8 cellular contexts compared by ENCODE assay signal in the genomic region with DNA sequence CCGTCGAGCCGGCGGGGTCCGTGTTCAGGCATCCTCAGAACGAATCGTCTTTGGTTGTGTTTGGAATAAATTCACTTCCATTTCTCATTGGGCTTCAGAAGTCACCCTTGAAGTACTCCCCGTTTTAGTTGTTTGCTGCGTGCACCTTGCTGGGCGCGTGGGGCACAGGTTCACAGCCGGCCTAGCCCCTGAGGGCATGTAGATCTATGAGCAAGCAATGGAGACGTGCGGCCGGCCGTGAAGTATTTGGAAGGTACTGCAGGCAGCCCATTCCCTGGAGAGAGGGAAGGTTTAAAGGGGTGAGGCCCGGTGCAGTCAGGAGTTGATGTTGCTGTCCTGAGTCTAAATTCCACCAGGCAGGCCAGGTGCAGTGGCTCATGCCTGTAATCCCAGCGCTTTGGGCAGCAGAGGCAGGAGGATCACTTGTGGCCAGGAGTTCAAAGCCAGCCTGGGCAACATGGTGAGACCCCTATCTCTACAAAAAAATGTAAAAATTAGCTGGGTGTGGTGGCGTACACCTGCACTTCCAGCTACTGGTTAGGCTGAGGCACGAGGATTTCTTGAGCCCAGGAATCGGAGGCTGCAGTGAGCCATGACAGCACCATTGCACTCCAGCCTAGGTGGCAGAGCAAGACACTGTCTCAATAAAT. TPM values are rescaled to one million over a fixed set of nuclear protein-coding genes. Genes with fewer than 3 reads are reported as not detected.
DNase-seq lines count a peak whose midpoint lies in the region; ATAC-seq and TF ChIP-seq lines count a peak whose summit lies in the region.

No MANE protein-coding gene starts in this region.

- H3K4me1 Mint-ChIP-seq in stimulated activated naive CD8-positive, alpha-beta T cell treated with anti-CD3 and anti-CD28 coated beads, Interleukin-15, amount 100 ng/mL, for 72 hours: peaks cover 58% of the 10 kb centered on the region

- POLR2A ChIA-PET in GM10248 (lab: Yijun Ruan, JAX): no interaction called here

- CTCF ChIA-PET in GM10248 (lab: Yijun Ruan, JAX): interaction anchor here (1.8 kb wide), 1 partner anchor 10 kb away, joined by 4 read pairs; no protein-coding TSS in a partner anchor

- H3K4me3 Mint-ChIP-seq in stimulated activated naive CD8-positive, alpha-beta T cell treated with anti-CD3 and anti-CD28 coated beads, Interleukin-15, amount 100 ng/mL, for 72 hours: peak overlapping the region; percentile 94 to 96

- 14 to 81% (median 18%) methylated on average over 4 to 21 of the region's 21 CpGs for WGBS in adrenal gland, 4 donors

- no peak for TF ChIP-seq CTCF in LNCaP clone FGC (IDR thresholded peaks at IDR 0.05; ENCODE audit: control insufficient read depth, extremely low read depth, insufficient read depth)
- no peak for TF ChIP-seq CTCF in adrenal gland (IDR thresholded peaks at IDR 0.05)
- no peak for TF ChIP-seq CTCF in GM10248 (IDR thresholded peaks at IDR 0.05; ENCODE audit: control extremely low read depth, extremely low read depth, low read depth, missing control alignments)

- H3K27ac Mint-ChIP-seq in stimulated activated naive CD8-positive, alpha-beta T cell treated with anti-CD3 and anti-CD28 coated beads, Interleukin-15, amount 100 ng/mL, for 72 hours: peak overlapping the region; percentile 97

- H3K9me3 ChIP-seq in adrenal gland (replicated peaks in 1 of 3): no peaks in the 10 kb centered on the region

- DNase-seq in ELF-1 (ENCODE audit: low read depth, low spot score) (peak; percentile 36), LNCaP clone FGC (ENCODE audit: low read depth) (no peak), adrenal gland (peak in 1 of 7 donors; percentile 42), islet precursor cell (peak; percentile 72), GM10248 (ENCODE audit: extremely low spot score) (no peak), cerebellar nuclear complex (lab: John Stamatoyannopoulos, UW) (no peak)
- peak in 1 of 2 donors; percentile 32 for DNase-seq in stimulated activated naive CD8-positive, alpha-beta T cell treated with anti-CD3 and anti-CD28 coated beads, Interleukin-15, amount 100 ng/mL, for 72 hours

- peaks cover 6% of the 10 kb centered on the region for H3K27me3 ChIP-seq in adrenal gland

- ATAC-seq in stimulated activated naive CD8-positive, alpha-beta T cell treated with anti-CD3 and anti-CD28 coated beads, Interleukin-15, amount 100 ng/mL, for 72 hours: no peak
- no peak for ATAC-seq in HG02938 (IDR thresholded peaks at IDR 0.05; ENCODE audit: unreplicated experiment)

- intact Hi-C loops in adrenal gland (cut with DNase I): loop anchor here in 1 of 2 donors (10.0 kb wide), 1 partner anchor 70 kb away; no protein-coding TSS in a partner anchor

- H3K4me3 ChIP-seq in LNCaP clone FGC (ENCODE audit: low read depth, low read length): peak overlapping the region; percentile 95
- H3K4me3 ChIP-seq in adrenal gland: peak overlapping the region; percentile 5 to 91 (median 56)

- H3K36me3 ChIP-seq in adrenal gland (replicated peaks in 1 of 2): no peaks in the 10 kb centered on the region

- no peaks in the 10 kb centered on the region for H3K9me3 Mint-ChIP-seq in stimulated activated naive CD8-positive, alpha-beta T cell treated with anti-CD3 and anti-CD28 coated beads, Interleukin-15, amount 100 ng/mL, for 72 hours

- peaks cover 17 to 36% of the 10 kb centered on the region in 2 donors for H3K4me1 ChIP-seq in adrenal gland (replicated peaks in 1 of 2)

- no peak for TF ChIP-seq POLR2A in adrenal gland (IDR thresholded peaks at IDR 0.05)

- peaks cover 5% of the 10 kb centered on the region for H3K27me3 Mint-ChIP-seq in stimulated activated naive CD8-positive, alpha-beta T cell treated with anti-CD3 and anti-CD28 coated beads, Interleukin-15, amount 100 ng/mL, for 72 hours

- H3K27ac ChIP-seq in adrenal gland: peak overlapping the region in 3 of 5 donors; percentile 57 to 89 (median 66)

RNA-seq across cellular contexts. Expression of a gene that starts 0.7 kb away (rescaled TPM):
- 10 to 100 TPM; 35.7 to 88.3 (median 57.0) TPM for total RNA-seq in adrenal gland
- polyA plus RNA-seq in adrenal gland: 10 to 100 TPM; 32.4 to 90.3 (median 82.1) TPM

Comparison
In these comparisons a context has a peak if more than half of its experiments do, and no peak if none do; other contexts are left out.
1. DNase-seq: peak in ELF-1 (single experiment) and islet precursor cell (single experiment); none in LNCaP clone FGC (single experiment), GM10248 (single experiment) and cerebellar nuclear complex (0 of 2).